ENCODE assay signal across 24 cellular contexts in the genomic region with DNA sequence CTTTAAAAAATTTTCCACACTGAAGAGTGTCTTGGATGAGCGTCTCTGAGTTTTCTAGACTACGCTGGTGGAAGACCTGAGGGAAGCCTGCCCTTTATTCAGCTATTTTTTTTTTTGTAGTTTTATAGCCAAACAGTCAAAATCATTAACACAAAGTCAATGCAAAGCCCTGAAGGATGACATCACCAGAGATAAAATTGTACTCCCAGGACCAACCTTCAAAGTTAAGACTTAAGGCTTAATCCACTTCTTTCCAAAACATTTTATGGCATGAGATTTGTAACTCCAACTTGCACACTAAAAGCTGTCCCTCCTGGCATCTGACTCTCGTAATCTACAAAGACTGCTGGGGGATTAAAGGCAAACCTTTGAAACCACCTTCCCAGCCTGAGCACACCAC.
DNase-seq lines count a peak whose midpoint lies in the region; FAIRE-seq and TF ChIP-seq lines count a peak whose summit lies in the region.
"Had no signal": no experiment of that assay in that cellular context is flagged by ENCODE, and none has a peak within 500 bp of the region (broad histone marks: within the 10 kb centered on the region; RNA-seq: fewer than 3 reads in every experiment).

No MANE protein-coding gene starts in this region.

- no peak overlapping the region for H3K4me2 ChIP-seq in H1 (ENCODE audit: insufficient read depth in 1 of 2, low read depth in 2 of 2, low read length in 2 of 2)
- H3K4me2 ChIP-seq in mesendoderm (ENCODE audit: low read length), result no peak overlapping the region
- H3K4me2 ChIP-seq: BLaER1 had no signal

- H4K8ac ChIP-seq in H1 (ENCODE audit: extremely low read depth, insufficient read depth, low read length) (no peak overlapping the region), mesendoderm (ENCODE audit: low read depth, low read length) (no peak overlapping the region)

- no peak for TF ChIP-seq POLR2A in H1 (IDR thresholded peaks at IDR 0.05; ENCODE audit: control extremely low read depth in 1 of 2, low read depth in 2 of 2, low read length in 2 of 2)

- no peak for TF ChIP-seq CTCF in H1 (IDR thresholded peaks at IDR 0.05; ENCODE audit: control extremely low read depth in 1 of 3, insufficient read depth in 1 of 3, low read depth in 1 of 3, low read length in 3 of 3)
- no peak for TF ChIP-seq CTCF in mesothelial cell of epicardium (IDR thresholded peaks at IDR 0.05; ENCODE audit: unreplicated experiment)

- WGBS in H1 (ENCODE audit: extremely low coverage in 1 of 2, insufficient coverage in 1 of 2, insufficient read length in 1 of 2, insufficient replicate concordance in 2 of 2, low coverage in 1 of 2, low lambda C conversion rate in 2 of 2, missing lambda C conversion rate in 1 of 2), 2 experiments, result 98% methylated on average over 3 of the region's 3 CpGs; no CpG with 5 or more reads in 1 of the 2 experiments
- WGBS in mesendoderm (ENCODE audit: extremely low coverage, insufficient coverage, low lambda C conversion rate), result no CpG with 5 or more reads among the region's 3 CpGs

- H2BK12ac ChIP-seq in H1 (ENCODE audit: low read depth, low read length), result no peak overlapping the region

- no peak overlapping the region for H3K23ac ChIP-seq in H1 (ENCODE audit: insufficient read length)
- H3K23ac ChIP-seq in mesendoderm (ENCODE audit: low read length), result no peak overlapping the region

- H3K56ac ChIP-seq in H1 (replicated peaks; ENCODE audit: insufficient read length, low read depth, low read length) (no peak overlapping the region), mesendoderm (ENCODE audit: low read length) (no peak overlapping the region)

- no peak overlapping the region for H3K9ac ChIP-seq in H1 (replicated peaks in 1 of 4; ENCODE audit: extremely low read depth in 1 of 4, low read depth in 3 of 4, low read length in 3 of 4)
- H3K9ac ChIP-seq in mesendoderm (ENCODE audit: low read length), result no peak overlapping the region
- H3K9ac ChIP-seq: BLaER1 had no signal

- no peak overlapping the region for H3K14ac ChIP-seq in H1 (ENCODE audit: insufficient read length)

- H3K36me3 ChIP-seq in H1 (ENCODE audit: control insufficient read depth in 2 of 4, insufficient read depth in 4 of 4, low read length in 3 of 4) (no peaks in the 10 kb centered on the region), mesendoderm (ENCODE audit: control insufficient read depth, insufficient read depth, low read length) (no peaks in the 10 kb centered on the region)
- H3K36me3 ChIP-seq: BLaER1 had no signal

- H3K79me1 ChIP-seq in H1 (ENCODE audit: low read depth, low read length), result no peaks in the 10 kb centered on the region
- H3K79me1 ChIP-seq in mesendoderm (ENCODE audit: low read length), result no peaks in the 10 kb centered on the region

- H3K27me3 ChIP-seq in H1 (replicated peaks in 1 of 4; ENCODE audit: control insufficient read depth in 3 of 4, extremely low read depth in 1 of 4, insufficient read depth in 3 of 4, low read length in 3 of 4), result no peaks in the 10 kb centered on the region; a peak in 1 of 7 replicates
- H3K27me3 ChIP-seq in mesendoderm (ENCODE audit: insufficient read depth, low read length, poor library complexity), result no peaks in the 10 kb centered on the region
- H3K27me3 ChIP-seq: BLaER1 had no signal

- H3K4me1 ChIP-seq in H1 (replicated peaks in 1 of 4; ENCODE audit: control insufficient read depth in 3 of 4, insufficient read depth in 4 of 4, low read length in 3 of 4) (peaks cover 4 to 17% (median 11%) of the 10 kb centered on the region in 4 experiments), mesendoderm (ENCODE audit: control insufficient read depth, low read depth, low read length) (peaks cover 9% of the 10 kb centered on the region)

- H2BK15ac ChIP-seq in H1 (ENCODE audit: low read length) (no peak overlapping the region), mesendoderm (replicated peaks; ENCODE audit: low read depth) (no peak overlapping the region)

- no peak for TF ChIP-seq RAD21 in H1 (IDR thresholded peaks at IDR 0.05 in 1 of 2, conservative IDR thresholded peaks at IDR 0.05 in 1 of 2; ENCODE audit: low read depth in 2 of 2, low read length in 2 of 2)

- H3K9me3 ChIP-seq in H1 (ENCODE audit: insufficient read depth in 2 of 2, low read depth in 1 of 2, low read length in 1 of 2), result no peaks in the 10 kb centered on the region
- H3K9me3 ChIP-seq: BLaER1 had no signal

- H2AFZ ChIP-seq in H1 (ENCODE audit: low read length), result no peak overlapping the region

- no peaks in the 10 kb centered on the region for H3K27me3 Mint-ChIP-seq in mesothelial cell of epicardium (ENCODE audit: low read depth)
- H3K27me3 Mint-ChIP-seq: B cell; CD4-positive, CD25-positive, alpha-beta regulatory T cell had no signal

- TF ChIP-seq EP300 in H1 (IDR thresholded peaks at IDR 0.05; ENCODE audit: borderline replicate concordance in 1 of 2, low read depth in 2 of 2, low read length in 2 of 2), result no peak

- no peak overlapping the region for H3K4me3 Mint-ChIP-seq in mesothelial cell of epicardium
- H3K4me3 Mint-ChIP-seq: B cell; CD4-positive, CD25-positive, alpha-beta regulatory T cell; CD8-positive, alpha-beta T cell had no signal

- no peak overlapping the region for H3K4me3 ChIP-seq in H1 (ENCODE audit: extremely low read depth in 1 of 4, insufficient read depth in 2 of 4, low read depth in 3 of 4, low read length in 4 of 4)
- no peak overlapping the region for H3K4me3 ChIP-seq in mesendoderm (ENCODE audit: low read length)
- H3K4me3 ChIP-seq: BLaER1 had no signal

- POLR2A ChIA-PET in H1 (lab: Charles Lee; ENCODE audit: partially characterized antibody), result interaction anchor here (0.6 kb wide), 1 partner anchor 691 kb away, joined by 4 read pairs; no protein-coding TSS in a partner anchor

- no peak overlapping the region for H2BK20ac ChIP-seq in H1 (ENCODE audit: low read length)

- H3K27ac Mint-ChIP-seq in mesothelial cell of epicardium, result peak overlapping the region; percentile 90
- H3K27ac Mint-ChIP-seq: B cell; CD4-positive, CD25-positive, alpha-beta regulatory T cell; CD8-positive, alpha-beta T cell had no signal

- H2AK5ac ChIP-seq in H1 (ENCODE audit: low read depth, low read length) (no peak overlapping the region), mesendoderm (ENCODE audit: low read length) (no peak overlapping the region)

- H4K5ac ChIP-seq in H1 (ENCODE audit: insufficient read length, low read depth, low read length) (no peak overlapping the region), mesendoderm (ENCODE audit: low read length) (no peak overlapping the region)

- no peaks in the 10 kb centered on the region for H3K79me2 ChIP-seq in H1 (ENCODE audit: control insufficient read depth in 1 of 2, insufficient read depth in 2 of 2, low read length in 2 of 2)
- H3K79me2 ChIP-seq in mesendoderm (ENCODE audit: control insufficient read depth, insufficient read depth, low read length), result no peaks in the 10 kb centered on the region

- CTCF ChIA-PET in H1 (lab: Charles Lee; ENCODE audit: partially characterized antibody), result interaction anchor here (1.1 to 1.4 kb wide), 2 partner anchors 15 to 342 kb away, joined by 3 read pairs; no protein-coding TSS in a partner anchor

- H3K18ac ChIP-seq in H1 (ENCODE audit: extremely low read depth, low read length) (no peak overlapping the region), mesendoderm (ENCODE audit: low read length) (no peak overlapping the region)

- H4K20me1 ChIP-seq in H1 (replicated peaks in 1 of 2; ENCODE audit: control insufficient read depth in 1 of 2, insufficient read depth in 2 of 2, low read length in 2 of 2), result no peaks in the 10 kb centered on the region
- H4K20me1 ChIP-seq: BLaER1 had no signal

- H3K4ac ChIP-seq in H1 (replicated peaks; ENCODE audit: insufficient read length, low read depth, low read length) (no peak overlapping the region), mesendoderm (ENCODE audit: low read depth, low read length) (no peak overlapping the region)

- H3K36me3 Mint-ChIP-seq in mesothelial cell of epicardium, result peaks cover 20% of the 10 kb centered on the region

- H2BK5ac ChIP-seq in H1 (ENCODE audit: low read depth, low read length), result no peak overlapping the region
- no peak overlapping the region for H2BK5ac ChIP-seq in mesendoderm (ENCODE audit: low read length)

- H2BK120ac ChIP-seq in H1 (replicated peaks; ENCODE audit: low read depth, low read length) (peak overlapping the region; percentile 75), mesendoderm (ENCODE audit: low read depth, low read length) (no peak overlapping the region)

- no peak overlapping the region for H4K91ac ChIP-seq in H1 (replicated peaks; ENCODE audit: insufficient read length, low read length)

- no peak for FAIRE-seq in H1 (lab: Jason Lieb, UNC)
- FAIRE-seq: A204.1, D721Med, GM12891, GM18507 had no signal

- no peak overlapping the region for H3K27ac ChIP-seq in H1 (ENCODE audit: low read depth, low read length)
- no peak overlapping the region for H3K27ac ChIP-seq in mesendoderm (ENCODE audit: low read depth, low read length)
- H3K27ac ChIP-seq: 22Rv1, BLaER1, C4-2B had no signal

- no peaks in the 10 kb centered on the region for H3K9me3 Mint-ChIP-seq in mesothelial cell of epicardium

- H3K4me1 Mint-ChIP-seq in mesothelial cell of epicardium, result peaks cover 32% of the 10 kb centered on the region
- H3K4me1 Mint-ChIP-seq: B cell; CD4-positive, CD25-positive, alpha-beta regulatory T cell had no signal

- DNase-seq in NCI-H82 (lab: John Stamatoyannopoulos, UW) (peak; percentile 25), NCI-H82 treated with DMSO at 0.1 percent for 48 hours (lab: John Stamatoyannopoulos, UW; ENCODE audit: unreplicated experiment) (no peak), H1 (ENCODE audit: low read depth in 1 of 2, low spot score in 2 of 2) (no peak), mesothelial cell of epicardium (ENCODE audit: low spot score in 2 of 2, unreplicated experiment in 2 of 2) (no peak), GDM1 (lab: John Stamatoyannopoulos, UW) (no peak), OCI-M2 (lab: John Stamatoyannopoulos, UW; ENCODE audit: unreplicated experiment) (no peak), mesendoderm (no peak)
- DNase-seq: CD4-positive, CD25-positive, alpha-beta regulatory T cell; CD8-positive, alpha-beta T cell; DMS 273 treated with DMSO at 0.1 percent for 48 hours; DMS79; EL; GF-D8; GOT3; H7; HCEC 1CT had no signal

- no peaks in the 10 kb centered on the region for H3K23me2 ChIP-seq in H1 (ENCODE audit: low read depth, low read length)

TF ChIP-seq in H1, 55 proteins besides CTCF, POLR2A, EP300 and RAD21 (continues in another document):
- no peak for TF ChIP-seq TAF7 (optimal IDR thresholded peaks at IDR 0.05; ENCODE audit: borderline replicate concordance, low read depth, low read length)
- TF ChIP-seq, protein P1, sequence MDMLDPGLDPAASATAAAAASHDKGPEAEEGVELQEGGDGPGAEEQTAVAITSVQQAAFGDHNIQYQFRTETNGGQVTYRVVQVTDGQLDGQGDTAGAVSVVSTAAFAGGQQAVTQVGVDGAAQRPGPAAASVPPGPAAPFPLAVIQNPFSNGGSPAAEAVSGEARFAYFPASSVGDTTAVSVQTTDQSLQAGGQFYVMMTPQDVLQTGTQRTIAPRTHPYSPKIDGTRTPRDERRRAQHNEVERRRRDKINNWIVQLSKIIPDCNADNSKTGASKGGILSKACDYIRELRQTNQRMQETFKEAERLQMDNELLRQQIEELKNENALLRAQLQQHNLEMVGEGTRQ (IDR thresholded peaks at IDR 0.05; ENCODE audit: low read length), result no peak
- TF ChIP-seq ASH2L (IDR thresholded peaks at IDR 0.05; ENCODE audit: low read length), result no peak
- TF ChIP-seq ZNF274 (IDR thresholded peaks at IDR 0.05; ENCODE audit: borderline replicate concordance, extremely low read depth, low read length), result no peak
